In the genomic region with DNA sequence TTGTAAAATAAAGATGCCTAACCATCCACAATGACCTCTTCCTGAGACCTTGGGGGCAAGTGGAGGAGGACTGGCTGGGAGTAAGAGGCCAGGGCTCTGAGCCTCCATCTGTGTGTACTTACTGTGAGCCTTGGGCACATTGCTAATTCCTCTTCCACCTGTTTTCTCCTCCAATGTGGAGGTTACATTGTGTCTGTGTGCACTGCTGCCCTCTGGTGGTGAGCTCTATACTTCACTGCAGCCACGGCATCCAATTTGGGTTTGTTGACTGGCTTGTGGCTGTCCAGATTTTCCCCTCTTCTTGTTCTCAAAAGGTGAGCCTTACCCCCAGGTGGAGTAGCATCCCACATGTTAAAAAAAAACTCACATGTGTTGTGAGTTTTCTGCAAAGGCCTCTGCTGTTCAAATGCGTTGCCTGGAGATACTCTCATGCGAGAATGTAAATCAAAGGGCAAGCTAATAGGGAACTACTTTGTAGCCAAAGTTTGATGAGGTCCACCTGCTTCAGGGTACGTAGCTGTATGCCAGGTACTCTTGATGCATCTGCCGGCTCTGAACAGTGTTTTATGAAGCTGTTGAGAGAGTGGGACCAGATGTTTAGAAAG, we compare ENCODE assay signal across 1 cellular context.
TF ChIP-seq lines count a peak whose summit lies in the region.

No MANE protein-coding gene starts in this region.

TF ChIP-seq in neural cell, 6 proteins besides CTCF, POLR2A, EP300 and RAD21 (continued from another document):
- TF ChIP-seq, protein P1, sequence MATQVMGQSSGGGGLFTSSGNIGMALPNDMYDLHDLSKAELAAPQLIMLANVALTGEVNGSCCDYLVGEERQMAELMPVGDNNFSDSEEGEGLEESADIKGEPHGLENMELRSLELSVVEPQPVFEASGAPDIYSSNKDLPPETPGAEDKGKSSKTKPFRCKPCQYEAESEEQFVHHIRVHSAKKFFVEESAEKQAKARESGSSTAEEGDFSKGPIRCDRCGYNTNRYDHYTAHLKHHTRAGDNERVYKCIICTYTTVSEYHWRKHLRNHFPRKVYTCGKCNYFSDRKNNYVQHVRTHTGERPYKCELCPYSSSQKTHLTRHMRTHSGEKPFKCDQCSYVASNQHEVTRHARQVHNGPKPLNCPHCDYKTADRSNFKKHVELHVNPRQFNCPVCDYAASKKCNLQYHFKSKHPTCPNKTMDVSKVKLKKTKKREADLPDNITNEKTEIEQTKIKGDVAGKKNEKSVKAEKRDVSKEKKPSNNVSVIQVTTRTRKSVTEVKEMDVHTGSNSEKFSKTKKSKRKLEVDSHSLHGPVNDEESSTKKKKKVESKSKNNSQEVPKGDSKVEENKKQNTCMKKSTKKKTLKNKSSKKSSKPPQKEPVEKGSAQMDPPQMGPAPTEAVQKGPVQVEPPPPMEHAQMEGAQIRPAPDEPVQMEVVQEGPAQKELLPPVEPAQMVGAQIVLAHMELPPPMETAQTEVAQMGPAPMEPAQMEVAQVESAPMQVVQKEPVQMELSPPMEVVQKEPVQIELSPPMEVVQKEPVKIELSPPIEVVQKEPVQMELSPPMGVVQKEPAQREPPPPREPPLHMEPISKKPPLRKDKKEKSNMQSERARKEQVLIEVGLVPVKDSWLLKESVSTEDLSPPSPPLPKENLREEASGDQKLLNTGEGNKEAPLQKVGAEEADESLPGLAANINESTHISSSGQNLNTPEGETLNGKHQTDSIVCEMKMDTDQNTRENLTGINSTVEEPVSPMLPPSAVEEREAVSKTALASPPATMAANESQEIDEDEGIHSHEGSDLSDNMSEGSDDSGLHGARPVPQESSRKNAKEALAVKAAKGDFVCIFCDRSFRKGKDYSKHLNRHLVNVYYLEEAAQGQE (IDR thresholded peaks at IDR 0.05; ENCODE audit: borderline replicate concordance): no peak
- no peak for TF ChIP-seq TAF1 (IDR thresholded peaks at IDR 0.05; ENCODE audit: low read depth)
